21 cellular contexts compared by ENCODE assay signal in genomic region chr16:48971571-48972071, GRCh38.
DNase-seq lines count a peak whose midpoint lies in the region; TF ChIP-seq lines count a peak whose summit lies in the region.
"Had no signal": no experiment of that assay in that cellular context is flagged by ENCODE, and none has a peak within 500 bp of the region (broad histone marks: within the 10 kb centered on the region; RNA-seq: fewer than 3 reads in every experiment).

No MANE protein-coding gene starts in this region.

- peak overlapping the region; percentile 45 for H3K4me2 ChIP-seq in mammary epithelial cell (ENCODE audit: insufficient read depth, low read depth, low read length)
- no peak overlapping the region for H3K4me2 ChIP-seq in osteoblast (ENCODE audit: insufficient read depth, low read length)

- H3K27ac Mint-ChIP-seq in immature natural killer cell = no peak overlapping the region
- no peak overlapping the region for H3K27ac Mint-ChIP-seq in osteocyte (ENCODE audit: unreplicated experiment)
- H3K27ac Mint-ChIP-seq: activated naive CD8-positive, alpha-beta T cell treated with anti-CD3 and anti-CD28 coated beads, Interleukin-2, amount 50 U/mL, for 24 hours; naive B cell had no signal

- H2AFZ ChIP-seq in mammary epithelial cell (ENCODE audit: low read depth, low read length) (peak overlapping the region; percentile 10), osteoblast (ENCODE audit: low read length) (no peak overlapping the region)

- H3K4me1 Mint-ChIP-seq in immature natural killer cell (no peaks in the 10 kb centered on the region), osteocyte (ENCODE audit: unreplicated experiment) (no peaks in the 10 kb centered on the region)
- H3K4me1 Mint-ChIP-seq: activated naive CD8-positive, alpha-beta T cell treated with anti-CD3 and anti-CD28 coated beads, Interleukin-2, amount 50 U/mL, for 24 hours; central memory CD8-positive, alpha-beta T cell; IgD-negative memory B cell; naive B cell had no signal

- H3K36me3 ChIP-seq in mammary epithelial cell (ENCODE audit: insufficient read depth, low read length) (no peaks in the 10 kb centered on the region), osteoblast (ENCODE audit: insufficient read depth, low read length) (no peaks in the 10 kb centered on the region)
- H3K36me3 ChIP-seq: heart right ventricle, left lung, transverse colon had no signal

- H3K4me3 Mint-ChIP-seq in immature natural killer cell (no peak overlapping the region), osteocyte (ENCODE audit: unreplicated experiment) (no peak overlapping the region)
- H3K4me3 Mint-ChIP-seq: activated naive CD8-positive, alpha-beta T cell treated with anti-CD3 and anti-CD28 coated beads, Interleukin-2, amount 50 U/mL, for 24 hours; central memory CD8-positive, alpha-beta T cell; naive B cell had no signal

- H3K79me2 ChIP-seq in mammary epithelial cell (ENCODE audit: insufficient read depth, low read length) (no peaks in the 10 kb centered on the region), osteoblast (ENCODE audit: insufficient read depth, low read length) (no peaks in the 10 kb centered on the region)

- H3K27ac ChIP-seq in mammary epithelial cell (ENCODE audit: insufficient read depth, low read depth, low read length) (peak overlapping the region; percentile 52), osteoblast (ENCODE audit: low read depth, low read length) (no peak overlapping the region)
- H3K27ac ChIP-seq: C4-2B, heart right ventricle, left lung, transverse colon had no signal

- H4K20me1 ChIP-seq in mammary epithelial cell (ENCODE audit: insufficient read depth, low read length) (no peaks in the 10 kb centered on the region), osteoblast (ENCODE audit: insufficient read depth, low read length) (no peaks in the 10 kb centered on the region)

- WGBS in mammary epithelial cell (ENCODE audit: low coverage, missing lambda C conversion rate) = 11% methylated on average over 2 of the region's 4 CpGs

- in situ Hi-C loops in mammary epithelial cell (cut with MboI; ENCODE audit: low sequenced_read_pairs in 2 of 2) = no loop called here

- dilution Hi-C loops in mammary epithelial cell (cut with HindIII; ENCODE audit: low sequenced_read_pairs) = no loop called here

- H3K9me3 Mint-ChIP-seq in immature natural killer cell = peaks cover 0 to 4% (median 2%) of the 10 kb centered on the region in 6 donors
- peaks cover 10% of the 10 kb centered on the region for H3K9me3 Mint-ChIP-seq in osteocyte (ENCODE audit: unreplicated experiment)
- H3K9me3 Mint-ChIP-seq: activated naive CD8-positive, alpha-beta T cell treated with anti-CD3 and anti-CD28 coated beads, Interleukin-2, amount 50 U/mL, for 24 hours had no signal

- H3K27me3 Mint-ChIP-seq in immature natural killer cell (ENCODE audit: low read depth in 3 of 3) (no peaks in the 10 kb centered on the region), osteocyte (ENCODE audit: unreplicated experiment) (no peaks in the 10 kb centered on the region)
- H3K27me3 Mint-ChIP-seq: activated naive CD8-positive, alpha-beta T cell treated with anti-CD3 and anti-CD28 coated beads, Interleukin-2, amount 50 U/mL, for 24 hours; central memory CD8-positive, alpha-beta T cell; IgD-negative memory B cell had no signal

- H3K9me3 ChIP-seq in mammary epithelial cell (replicated peaks; ENCODE audit: insufficient read depth, low read length) (no peaks in the 10 kb centered on the region), osteoblast (ENCODE audit: low read depth, low read length) (no peaks in the 10 kb centered on the region)
- H3K9me3 ChIP-seq: heart right ventricle, left lung, transverse colon had no signal

- CTCF ChIA-PET in mammary epithelial cell (lab: Charles Lee; ENCODE audit: low non-redundant PET) = no interaction called here

- H3K27me3 ChIP-seq in mammary epithelial cell (ENCODE audit: insufficient read depth, low read length) = no peaks in the 10 kb centered on the region
- H3K27me3 ChIP-seq in osteoblast (ENCODE audit: insufficient read depth, low read length) = no peaks in the 10 kb centered on the region
- H3K27me3 ChIP-seq: heart right ventricle, left lung, transverse colon had no signal

- DNase-seq in ELF-1 (ENCODE audit: low read depth, low spot score) (peak; percentile 19), NCI-H1105 (lab: John Stamatoyannopoulos, UW) (peak; percentile 66), mammary epithelial cell (peak; percentile 93), osteoblast (ENCODE audit: insufficient read length, low spot score, missing footprints) (peak; percentile 72), immature natural killer cell (no peak), osteocyte (ENCODE audit: extremely low spot score, unreplicated experiment) (no peak), NCI-H187 (lab: John Stamatoyannopoulos, UW) (no peak), NCI-H1417 treated with DMSO at 0.1 percent for 48 hours (lab: John Stamatoyannopoulos, UW) (no peak)
- DNase-seq: activated CD4-positive, CD25-positive, alpha-beta regulatory T cell; activated naive CD8-positive, alpha-beta T cell treated with anti-CD3 and anti-CD28 coated beads, Interleukin-2, amount 50 U/mL, for 24 hours; activated T-cell treated with anti-CD3 and anti-CD28 coated beads for 4 hours; DMS79 treated with DMSO at 0.1 percent for 48 hours; heart right ventricle; left lung; naive B cell; NCI-H1930; retina; transverse colon had no signal

- no TSS peak for BruUV-seq in mammary epithelial cell (replicated peaks; lab: Mats Ljungman, UMichigan)

- no peak overlapping the region for H3K9ac ChIP-seq in mammary epithelial cell (ENCODE audit: insufficient read depth, low read length)

- H3K36me3 Mint-ChIP-seq in immature natural killer cell (no peaks in the 10 kb centered on the region), osteocyte (ENCODE audit: unreplicated experiment) (no peaks in the 10 kb centered on the region)
- H3K36me3 Mint-ChIP-seq: IgD-negative memory B cell, naive B cell had no signal

- H3K4me3 ChIP-seq in mammary epithelial cell (replicated peaks in 1 of 3; ENCODE audit: insufficient read depth in 1 of 3, low read depth in 2 of 3, low read length in 3 of 3) (no peak overlapping the region), osteoblast (ENCODE audit: insufficient read depth, low read length) (no peak overlapping the region)
- H3K4me3 ChIP-seq: heart right ventricle, left lung, transverse colon had no signal

- intact Hi-C loops in mammary epithelial cell (cut with micrococcal nuclease) = no loop called here

- H3K4me1 ChIP-seq in mammary epithelial cell (ENCODE audit: insufficient read depth, low read length) (peaks cover 26% of the 10 kb centered on the region), osteoblast (ENCODE audit: insufficient read depth, low read length) (no peaks in the 10 kb centered on the region)
- H3K4me1 ChIP-seq: heart right ventricle, left lung, transverse colon had no signal

- TF ChIP-seq CTCF in mammary epithelial cell (conservative IDR thresholded peaks at IDR 0.05 in 1 of 2, IDR thresholded peaks at IDR 0.05 in 1 of 2; ENCODE audit: extremely low read depth in 1 of 2, insufficient read depth in 1 of 2, low read depth in 1 of 2, low read length in 2 of 2) (no peak), osteoblast (IDR thresholded peaks at IDR 0.05; ENCODE audit: extremely low read depth, low read depth, low read length) (no peak), osteocyte (IDR thresholded peaks at IDR 0.05) (no peak)

Comparison
In these comparisons a context has a peak if more than half of its experiments do, and no peak if none do; other contexts are left out.
1. DNase-seq: peak in ELF-1 (single experiment), NCI-H1105 (single experiment), mammary epithelial cell (single experiment) and osteoblast (single experiment); none in immature natural killer cell (0 of 3), osteocyte (single experiment), NCI-H187 (0 of 2) and NCI-H1417 treated with DMSO at 0.1 percent for 48 hours (single experiment).